Comparison of ENCODE assay signal across 14 cellular contexts in the genomic region with DNA sequence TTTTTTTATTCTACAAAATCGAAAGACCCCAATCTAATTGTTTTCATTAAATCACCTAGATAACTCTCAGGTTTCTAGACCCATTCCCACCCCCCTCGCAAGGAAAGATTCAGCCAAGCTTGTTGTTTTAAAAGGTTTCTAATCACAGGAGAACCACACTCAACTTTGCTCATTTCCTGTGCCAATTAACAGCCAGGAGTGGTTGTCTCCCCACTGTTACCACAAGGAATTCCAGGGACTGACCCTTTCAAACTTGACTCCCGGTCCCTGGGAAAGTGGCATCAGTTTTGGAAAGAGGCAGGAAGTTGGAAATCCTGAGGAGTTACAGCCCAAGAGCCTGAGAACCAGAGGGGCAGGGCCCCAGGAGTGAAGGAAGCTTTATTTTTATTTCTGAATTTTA.
DNase-seq lines count a peak whose midpoint lies in the region; ATAC-seq and TF ChIP-seq lines count a peak whose summit lies in the region.
"Had no signal": no experiment of that assay in that cellular context is flagged by ENCODE, and none has a peak within 500 bp of the region (broad histone marks: within the 10 kb centered on the region; RNA-seq: fewer than 3 reads in every experiment).

No MANE protein-coding gene starts in this region.

- no peak overlapping the region for H3K4me3 ChIP-seq in endodermal cell (ENCODE audit: low read length)

- H3K27ac Mint-ChIP-seq in endodermal cell (peak overlapping the region; percentile 6), nephron progenitor cell (peak overlapping the region; percentile 89)
- H3K27ac Mint-ChIP-seq: activated T-cell treated with anti-CD3 and anti-CD28 coated beads, Interleukin-2, amount 50 U/mL, for 72 hours; CD8-positive, alpha-beta T cell; natural killer cell had no signal

- no peak overlapping the region for H3K4me3 Mint-ChIP-seq in endodermal cell
- H3K4me3 Mint-ChIP-seq in nephron progenitor cell = peak overlapping the region; percentile 10
- H3K4me3 Mint-ChIP-seq: activated T-cell treated with anti-CD3 and anti-CD28 coated beads, Interleukin-2, amount 50 U/mL, for 72 hours; CD8-positive, alpha-beta T cell; natural killer cell had no signal

- H3K27me3 Mint-ChIP-seq in endodermal cell (ENCODE audit: insufficient read depth) (peaks cover 16% of the 10 kb centered on the region), nephron progenitor cell (ENCODE audit: low read depth, poor library complexity) (no peaks in the 10 kb centered on the region)

- H3K36me3 Mint-ChIP-seq in endodermal cell (ENCODE audit: low read depth) = no peaks in the 10 kb centered on the region
- H3K36me3 Mint-ChIP-seq in nephron progenitor cell (ENCODE audit: low read depth) = peaks cover 7% of the 10 kb centered on the region
- H3K36me3 Mint-ChIP-seq: CD8-positive, alpha-beta T cell; natural killer cell had no signal

- TF ChIP-seq CTCF in endodermal cell (conservative IDR thresholded peaks at IDR 0.05) (no peak), nephron progenitor cell (IDR thresholded peaks at IDR 0.05) (no peak)

- DNase-seq in EL = peak; percentile 85
- peak; percentile 13 for DNase-seq in NCI-H69 (lab: John Stamatoyannopoulos, UW)
- peak; percentile 75 for DNase-seq in endodermal cell
- peak; percentile 12 for DNase-seq in nephron progenitor cell
- no peak for DNase-seq in NCI-H748 treated with DMSO at 0.1 percent for 48 hours (lab: John Stamatoyannopoulos, UW)
- no peak for DNase-seq in NCI-H1436 (lab: John Stamatoyannopoulos, UW)
- no peak for DNase-seq in mucosa of gallbladder (ENCODE audit: low spot score)
- DNase-seq: activated T-cell treated with anti-CD3 and anti-CD28 coated beads, Interleukin-2, amount 50 U/mL, for 72 hours; CD8-positive, alpha-beta T cell; cerebellar nuclear complex; hypothalamus; natural killer cell; T1000 had no signal

- H3K4me1 Mint-ChIP-seq in endodermal cell (peaks cover 37% of the 10 kb centered on the region), nephron progenitor cell (peaks cover 63% of the 10 kb centered on the region)
- H3K4me1 Mint-ChIP-seq: natural killer cell had no signal

- 50 to 64% methylated on average over 1 to 3 of the region's 3 CpGs for WGBS in endodermal cell (ENCODE audit: insufficient coverage in 1 of 2, insufficient read length in 1 of 2), 2 experiments

- H3K4me1 ChIP-seq in endodermal cell (ENCODE audit: control insufficient read depth, insufficient read depth, low read length) = peaks cover 8% of the 10 kb centered on the region

- no peak for ATAC-seq in HG02973 (IDR thresholded peaks at IDR 0.05; ENCODE audit: unreplicated experiment)
- ATAC-seq: activated T-cell treated with anti-CD3 and anti-CD28 coated beads, Interleukin-2, amount 50 U/mL, for 72 hours; CD8-positive, alpha-beta T cell; natural killer cell had no signal

- H3K36me3 ChIP-seq in endodermal cell (ENCODE audit: control insufficient read depth, insufficient read depth, low read length) = no peaks in the 10 kb centered on the region

- no peak overlapping the region for H3K9ac ChIP-seq in endodermal cell (ENCODE audit: extremely low read depth, low read length, poor library complexity, severe bottlenecking)

- no peaks in the 10 kb centered on the region for H3K27me3 ChIP-seq in endodermal cell (ENCODE audit: control insufficient read depth, insufficient read depth, low read length, poor library complexity, severe bottlenecking)

- H3K9me3 Mint-ChIP-seq in endodermal cell (peaks cover 3% of the 10 kb centered on the region), nephron progenitor cell (no peaks in the 10 kb centered on the region)
- H3K9me3 Mint-ChIP-seq: activated T-cell treated with anti-CD3 and anti-CD28 coated beads, Interleukin-2, amount 50 U/mL, for 72 hours; CD8-positive, alpha-beta T cell had no signal

- H3K9me3 ChIP-seq in endodermal cell (ENCODE audit: control insufficient read depth, low read length) = no peaks in the 10 kb centered on the region

- H3K27ac ChIP-seq in endodermal cell (ENCODE audit: low read depth, low read length) = no peak overlapping the region

Comparison
In these comparisons a context has a peak if more than half of its experiments do, and no peak if none do; other contexts are left out.
1. DNase-seq: peak in EL (single experiment), NCI-H69 (single experiment), endodermal cell (single experiment) and nephron progenitor cell (single experiment); none in NCI-H748 treated with DMSO at 0.1 percent for 48 hours (single experiment), NCI-H1436 (single experiment) and mucosa of gallbladder (single experiment).